In the genomic region with DNA sequence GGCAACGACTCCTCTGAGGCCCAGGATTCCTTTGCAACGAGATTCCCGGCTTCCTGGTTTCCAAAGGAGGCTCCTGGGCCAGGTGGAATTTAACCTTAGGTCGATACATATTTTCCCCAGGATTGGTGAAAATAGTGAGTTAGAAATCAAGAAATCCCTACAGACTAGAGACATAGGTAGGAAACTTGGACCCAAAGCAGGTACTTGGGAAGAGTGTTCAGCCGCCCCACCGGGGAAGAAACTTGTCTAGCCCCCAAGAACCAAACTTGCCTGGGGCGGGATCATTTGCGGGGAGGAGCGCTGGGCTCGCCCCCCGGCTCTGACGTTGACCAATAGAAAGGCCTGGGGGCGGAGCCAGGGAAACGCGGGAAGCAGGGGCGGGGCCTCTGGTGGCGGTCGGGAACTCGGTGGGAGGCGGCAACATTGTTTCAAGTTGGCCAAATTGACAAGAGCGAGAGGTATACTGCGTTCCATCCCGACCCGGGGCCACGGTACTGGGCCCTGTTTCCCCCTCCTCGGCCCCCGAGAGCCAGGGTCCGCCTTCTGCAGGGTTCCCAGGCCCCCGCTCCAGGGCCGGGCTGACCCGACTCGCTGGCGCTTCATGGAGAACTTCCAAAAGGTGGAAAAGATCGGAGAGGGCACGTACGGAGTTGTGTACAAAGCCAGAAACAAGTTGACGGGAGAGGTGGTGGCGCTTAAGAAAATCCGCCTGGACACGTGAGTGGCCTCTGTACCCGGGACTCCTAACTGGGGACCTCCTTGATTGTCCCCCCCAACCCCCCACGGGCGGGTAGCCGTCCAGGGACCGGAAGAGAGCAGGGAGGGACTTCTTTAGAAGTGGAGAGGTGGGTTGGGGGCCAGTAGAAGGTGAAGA, we compare ENCODE assay signal across 1 cellular context.
A peak's percentile ranks its signal among the peaks of the same experiment; 100 is the strongest.
TF ChIP-seq lines count a peak whose summit lies in the region.

A gene (plus strand): TSS at position 423 of the 874 bp plus-strand sequence. CDS start 179 bp downstream, at position 602.

TF ChIP-seq in HEK293, 187 proteins besides CTCF, POLR2A, EP300 and RAD21 (continued from another document):
- TF ChIP-seq, protein P1, sequence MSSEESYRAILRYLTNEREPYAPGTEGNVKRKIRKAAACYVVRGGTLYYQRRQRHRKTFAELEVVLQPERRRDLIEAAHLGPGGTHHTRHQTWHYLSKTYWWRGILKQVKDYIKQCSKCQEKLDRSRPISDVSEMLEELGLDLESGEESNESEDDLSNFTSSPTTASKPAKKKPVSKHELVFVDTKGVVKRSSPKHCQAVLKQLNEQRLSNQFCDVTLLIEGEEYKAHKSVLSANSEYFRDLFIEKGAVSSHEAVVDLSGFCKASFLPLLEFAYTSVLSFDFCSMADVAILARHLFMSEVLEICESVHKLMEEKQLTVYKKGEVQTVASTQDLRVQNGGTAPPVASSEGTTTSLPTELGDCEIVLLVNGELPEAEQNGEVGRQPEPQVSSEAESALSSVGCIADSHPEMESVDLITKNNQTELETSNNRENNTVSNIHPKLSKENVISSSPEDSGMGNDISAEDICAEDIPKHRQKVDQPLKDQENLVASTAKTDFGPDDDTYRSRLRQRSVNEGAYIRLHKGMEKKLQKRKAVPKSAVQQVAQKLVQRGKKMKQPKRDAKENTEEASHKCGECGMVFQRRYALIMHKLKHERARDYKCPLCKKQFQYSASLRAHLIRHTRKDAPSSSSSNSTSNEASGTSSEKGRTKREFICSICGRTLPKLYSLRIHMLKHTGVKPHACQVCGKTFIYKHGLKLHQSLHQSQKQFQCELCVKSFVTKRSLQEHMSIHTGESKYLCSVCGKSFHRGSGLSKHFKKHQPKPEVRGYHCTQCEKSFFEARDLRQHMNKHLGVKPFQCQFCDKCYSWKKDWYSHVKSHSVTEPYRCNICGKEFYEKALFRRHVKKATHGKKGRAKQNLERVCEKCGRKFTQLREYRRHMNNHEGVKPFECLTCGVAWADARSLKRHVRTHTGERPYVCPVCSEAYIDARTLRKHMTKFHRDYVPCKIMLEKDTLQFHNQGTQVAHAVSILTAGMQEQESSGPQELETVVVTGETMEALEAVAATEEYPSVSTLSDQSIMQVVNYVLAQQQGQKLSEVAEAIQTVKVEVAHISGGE (tag by site-specific recombination; conservative IDR thresholded peaks at IDR 0.05; ENCODE audit: low read depth) = peak; percentile 81
- TF ChIP-seq MZF1 (tag by site-specific recombination; IDR thresholded peaks at IDR 0.05; ENCODE audit: borderline replicate concordance) (no peak), ZNF707 (tag by site-specific recombination; IDR thresholded peaks at IDR 0.05) (no peak), ZNF830 (tag by site-specific recombination; IDR thresholded peaks at IDR 0.05; ENCODE audit: low read depth) (no peak), GFI1B (tag by site-specific recombination; IDR thresholded peaks at IDR 0.05) (no peak), KLF16 (tag by site-specific recombination; IDR thresholded peaks at IDR 0.05) (no peak), ZNF664 (tag by site-specific recombination; IDR thresholded peaks at IDR 0.05) (no peak), IKZF3 (tag by site-specific recombination; IDR thresholded peaks at IDR 0.05) (peak; percentile 73), ZNF785 (tag by site-specific recombination; IDR thresholded peaks at IDR 0.05) (no peak), KLF8 (tag by site-specific recombination; IDR thresholded peaks at IDR 0.05) (peak; percentile 81), ZNF114 (tag by site-specific recombination; IDR thresholded peaks at IDR 0.05) (no peak), ZNF514 (tag by site-specific recombination; IDR thresholded peaks at IDR 0.05) (no peak), ZNF768 (tag by site-specific recombination; IDR thresholded peaks at IDR 0.05) (no peak), ZNF658 (tag by site-specific recombination; IDR thresholded peaks at IDR 0.05) (no peak), KLF10 (tag by site-specific recombination; IDR thresholded peaks at IDR 0.05) (no peak; the same call in 1 of the 2 replicates), ZEB2 (tag by site-specific recombination; IDR thresholded peaks at IDR 0.05) (0 out of 2 replicates have a peak, but pooled peaks have one; percentile 55), EGR2 (tag by site-specific recombination; IDR thresholded peaks at IDR 0.05; ENCODE audit: low read depth) (0 out of 2 replicates have a peak, but pooled peaks have one; percentile 16), SP2 (tag by site-specific recombination; IDR thresholded peaks at IDR 0.05) (peak; percentile 90), ZNF558 (tag by site-specific recombination; IDR thresholded peaks at IDR 0.05) (no peak), ZNF585B (tag by site-specific recombination; IDR thresholded peaks at IDR 0.05) (no peak), SP3 (tag by site-specific recombination; IDR thresholded peaks at IDR 0.05) (peak; percentile 89), ZNF843 (tag by site-specific recombination; IDR thresholded peaks at IDR 0.05) (peak; percentile 37; the same call in 1 of the 2 replicates), ZSCAN30 (tag by site-specific recombination; IDR thresholded peaks at IDR 0.05) (no peak), ZBTB17 (tag by site-specific recombination; IDR thresholded peaks at IDR 0.05) (0 out of 2 replicates have a peak, but pooled peaks have one; percentile 5), ZNF473 (tag by site-specific recombination; IDR thresholded peaks at IDR 0.05) (no peak), ZNF335 (tag by site-specific recombination; conservative IDR thresholded peaks at IDR 0.05) (peak; percentile 89), KLF9 (tag by site-specific recombination; IDR thresholded peaks at IDR 0.05; ENCODE audit: low read depth) (peak; percentile 62; the same call in 1 of the 2 replicates)
- TF ChIP-seq, protein P2, sequence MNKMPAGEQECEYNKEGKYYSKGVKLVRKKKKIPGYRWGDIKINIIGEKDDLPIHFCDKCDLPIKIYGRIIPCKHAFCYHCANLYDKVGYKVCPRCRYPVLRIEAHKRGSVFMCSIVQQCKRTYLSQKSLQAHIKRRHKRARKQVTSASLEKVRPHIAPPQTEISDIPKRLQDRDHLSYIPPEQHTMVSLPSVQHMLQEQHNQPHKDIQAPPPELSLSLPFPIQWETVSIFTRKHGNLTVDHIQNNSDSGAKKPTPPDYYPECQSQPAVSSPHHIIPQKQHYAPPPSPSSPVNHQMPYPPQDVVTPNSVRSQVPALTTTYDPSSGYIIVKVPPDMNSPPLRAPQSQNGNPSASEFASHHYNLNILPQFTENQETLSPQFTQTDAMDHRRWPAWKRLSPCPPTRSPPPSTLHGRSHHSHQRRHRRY (tag by site-specific recombination; IDR thresholded peaks at IDR 0.05) = no peak
- TF ChIP-seq, protein P3, sequence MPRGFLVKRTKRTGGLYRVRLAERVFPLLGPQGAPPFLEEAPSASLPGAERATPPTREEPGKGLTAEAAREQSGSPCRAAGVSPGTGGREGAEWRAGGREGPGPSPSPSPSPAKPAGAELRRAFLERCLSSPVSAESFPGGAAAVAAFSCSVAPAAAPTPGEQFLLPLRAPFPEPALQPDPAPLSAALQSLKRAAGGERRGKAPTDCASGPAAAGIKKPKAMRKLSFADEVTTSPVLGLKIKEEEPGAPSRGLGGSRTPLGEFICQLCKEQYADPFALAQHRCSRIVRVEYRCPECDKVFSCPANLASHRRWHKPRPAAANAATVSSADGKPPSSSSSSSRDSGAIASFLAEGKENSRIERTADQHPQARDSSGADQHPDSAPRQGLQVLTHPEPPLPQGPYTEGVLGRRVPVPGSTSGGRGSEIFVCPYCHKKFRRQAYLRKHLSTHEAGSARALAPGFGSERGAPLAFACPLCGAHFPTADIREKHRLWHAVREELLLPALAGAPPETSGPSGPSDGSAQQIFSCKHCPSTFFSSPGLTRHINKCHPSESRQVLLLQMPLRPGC (tag by site-specific recombination; IDR thresholded peaks at IDR 0.05) = no peak
- TF ChIP-seq, protein P4, sequence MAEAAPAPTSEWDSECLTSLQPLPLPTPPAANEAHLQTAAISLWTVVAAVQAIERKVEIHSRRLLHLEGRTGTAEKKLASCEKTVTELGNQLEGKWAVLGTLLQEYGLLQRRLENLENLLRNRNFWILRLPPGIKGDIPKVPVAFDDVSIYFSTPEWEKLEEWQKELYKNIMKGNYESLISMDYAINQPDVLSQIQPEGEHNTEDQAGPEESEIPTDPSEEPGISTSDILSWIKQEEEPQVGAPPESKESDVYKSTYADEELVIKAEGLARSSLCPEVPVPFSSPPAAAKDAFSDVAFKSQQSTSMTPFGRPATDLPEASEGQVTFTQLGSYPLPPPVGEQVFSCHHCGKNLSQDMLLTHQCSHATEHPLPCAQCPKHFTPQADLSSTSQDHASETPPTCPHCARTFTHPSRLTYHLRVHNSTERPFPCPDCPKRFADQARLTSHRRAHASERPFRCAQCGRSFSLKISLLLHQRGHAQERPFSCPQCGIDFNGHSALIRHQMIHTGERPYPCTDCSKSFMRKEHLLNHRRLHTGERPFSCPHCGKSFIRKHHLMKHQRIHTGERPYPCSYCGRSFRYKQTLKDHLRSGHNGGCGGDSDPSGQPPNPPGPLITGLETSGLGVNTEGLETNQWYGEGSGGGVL (tag by site-specific recombination; IDR thresholded peaks at IDR 0.05) = peak; percentile 71
- TF ChIP-seq, protein P5, sequence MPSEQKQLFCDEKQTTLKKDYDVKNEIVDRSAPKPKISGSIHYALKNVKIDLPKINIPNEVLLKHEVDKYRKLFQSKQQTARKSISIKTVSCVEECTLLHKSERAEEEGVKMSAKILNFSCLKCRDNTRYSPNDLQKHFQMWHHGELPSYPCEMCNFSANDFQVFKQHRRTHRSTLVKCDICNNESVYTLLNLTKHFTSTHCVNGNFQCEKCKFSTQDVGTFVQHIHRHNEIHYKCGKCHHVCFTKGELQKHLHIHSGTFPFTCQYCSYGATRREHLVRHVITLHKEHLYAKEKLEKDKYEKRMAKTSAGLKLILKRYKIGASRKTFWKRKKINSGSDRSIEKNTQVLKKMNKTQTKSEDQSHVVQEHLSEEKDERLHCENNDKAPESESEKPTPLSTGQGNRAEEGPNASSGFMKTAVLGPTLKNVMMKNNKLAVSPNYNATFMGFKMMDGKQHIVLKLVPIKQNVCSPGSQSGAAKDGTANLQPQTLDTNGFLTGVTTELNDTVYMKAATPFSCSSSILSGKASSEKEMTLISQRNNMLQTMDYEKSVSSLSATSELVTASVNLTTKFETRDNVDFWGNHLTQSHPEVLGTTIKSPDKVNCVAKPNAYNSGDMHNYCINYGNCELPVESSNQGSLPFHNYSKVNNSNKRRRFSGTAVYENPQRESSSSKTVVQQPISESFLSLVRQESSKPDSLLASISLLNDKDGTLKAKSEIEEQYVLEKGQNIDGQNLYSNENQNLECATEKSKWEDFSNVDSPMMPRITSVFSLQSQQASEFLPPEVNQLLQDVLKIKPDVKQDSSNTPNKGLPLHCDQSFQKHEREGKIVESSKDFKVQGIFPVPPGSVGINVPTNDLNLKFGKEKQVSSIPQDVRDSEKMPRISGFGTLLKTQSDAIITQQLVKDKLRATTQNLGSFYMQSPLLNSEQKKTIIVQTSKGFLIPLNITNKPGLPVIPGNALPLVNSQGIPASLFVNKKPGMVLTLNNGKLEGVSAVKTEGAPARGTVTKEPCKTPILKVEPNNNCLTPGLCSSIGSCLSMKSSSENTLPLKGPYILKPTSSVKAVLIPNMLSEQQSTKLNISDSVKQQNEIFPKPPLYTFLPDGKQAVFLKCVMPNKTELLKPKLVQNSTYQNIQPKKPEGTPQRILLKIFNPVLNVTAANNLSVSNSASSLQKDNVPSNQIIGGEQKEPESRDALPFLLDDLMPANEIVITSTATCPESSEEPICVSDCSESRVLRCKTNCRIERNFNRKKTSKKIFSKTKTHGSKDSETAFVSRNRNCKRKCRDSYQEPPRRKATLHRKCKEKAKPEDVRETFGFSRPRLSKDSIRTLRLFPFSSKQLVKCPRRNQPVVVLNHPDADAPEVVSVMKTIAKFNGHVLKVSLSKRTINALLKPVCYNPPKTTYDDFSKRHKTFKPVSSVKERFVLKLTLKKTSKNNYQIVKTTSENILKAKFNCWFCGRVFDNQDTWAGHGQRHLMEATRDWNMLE (tag by site-specific recombination; conservative IDR thresholded peaks at IDR 0.05; ENCODE audit: low read depth) = no peak
- TF ChIP-seq, protein P6, sequence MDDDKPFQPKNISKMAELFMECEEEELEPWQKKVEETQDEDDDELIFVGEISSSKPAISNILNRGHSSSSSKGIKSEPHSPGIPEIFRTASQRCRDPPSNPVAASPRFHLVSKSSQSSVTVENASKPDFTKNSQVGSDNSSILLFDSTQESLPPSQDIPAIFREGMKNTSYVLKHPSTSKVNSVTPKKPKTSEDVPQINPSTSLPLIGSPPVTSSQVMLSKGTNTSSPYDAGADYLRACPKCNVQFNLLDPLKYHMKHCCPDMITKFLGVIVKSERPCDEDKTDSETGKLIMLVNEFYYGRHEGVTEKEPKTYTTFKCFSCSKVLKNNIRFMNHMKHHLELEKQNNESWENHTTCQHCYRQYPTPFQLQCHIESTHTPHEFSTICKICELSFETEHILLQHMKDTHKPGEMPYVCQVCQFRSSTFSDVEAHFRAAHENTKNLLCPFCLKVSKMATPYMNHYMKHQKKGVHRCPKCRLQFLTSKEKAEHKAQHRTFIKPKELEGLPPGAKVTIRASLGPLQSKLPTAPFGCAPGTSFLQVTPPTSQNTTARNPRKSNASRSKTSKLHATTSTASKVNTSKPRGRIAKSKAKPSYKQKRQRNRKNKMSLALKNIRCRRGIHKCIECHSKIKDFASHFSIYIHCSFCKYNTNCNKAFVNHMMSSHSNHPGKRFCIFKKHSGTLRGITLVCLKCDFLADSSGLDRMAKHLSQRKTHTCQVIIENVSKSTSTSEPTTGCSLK (tag by site-specific recombination; IDR thresholded peaks at IDR 0.05) = no peak
